In the genomic region with DNA sequence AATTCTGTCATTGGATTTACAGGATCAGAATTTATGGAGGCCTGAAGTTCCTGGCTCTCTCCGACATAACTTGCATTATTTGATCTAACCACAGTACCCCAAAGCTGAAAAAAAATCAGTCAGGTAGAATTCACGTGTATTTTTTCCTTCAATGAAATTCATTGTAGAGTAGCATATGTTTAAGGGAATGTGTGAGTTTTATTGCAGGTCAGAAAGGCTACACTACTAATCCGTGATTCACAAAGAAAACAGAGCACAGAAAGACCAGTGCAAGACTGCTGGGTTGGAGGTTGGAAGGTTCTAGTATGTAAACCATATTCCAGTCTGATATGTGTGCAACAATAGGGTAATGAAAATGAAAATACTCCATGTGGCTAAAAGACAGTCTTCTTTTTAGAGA, we compare ENCODE assay signal across 20 cellular contexts.
DNase-seq lines count a peak whose midpoint lies in the region; ATAC-seq and TF ChIP-seq lines count a peak whose summit lies in the region.
"Had no signal": no experiment of that assay in that cellular context is flagged by ENCODE, and none has a peak within 500 bp of the region (broad histone marks: within the 10 kb centered on the region; RNA-seq: fewer than 3 reads in every experiment).

No MANE protein-coding gene starts in this region.

- DNase-seq in EL: peak; percentile 83
- DNase-seq in Panc1 (ENCODE audit: low read depth, low spot score): peak; percentile 70
- peak; percentile 10 for DNase-seq in epithelial cell of prostate (ENCODE audit: low read depth, low spot score)
- peak; percentile 27 for DNase-seq in osteoblast (ENCODE audit: insufficient read length, low spot score, missing footprints)
- no peak for DNase-seq in NCI-H2171 treated with DMSO at 0.1 percent for 48 hours (lab: John Stamatoyannopoulos, UW)
- DNase-seq in NOMO-1 treated with dmso at 0.1 percent for 144 hours (lab: John Stamatoyannopoulos, UW; ENCODE audit: unreplicated experiment): no peak
- DNase-seq in KG1 (lab: John Stamatoyannopoulos, UW): no peak
- DNase-seq: activated naive CD4-positive, alpha-beta T cell; caudate nucleus; DMS 273 treated with DMSO at 0.1 percent for 48 hours; islet precursor cell; NCI-H1436; NCI-H446 treated with DMSO at 0.1 percent for 48 hours; OCI-M1; stimulated activated naive CD4-positive, alpha-beta T cell treated with Interleukin-2 at 50 U/mL for 16 hours; WERI-Rb-1 had no signal

- H3K4me1 ChIP-seq in Panc1 (ENCODE audit: control insufficient read depth, insufficient read depth, low read length): peaks cover 11% of the 10 kb centered on the region
- peaks cover 15% of the 10 kb centered on the region for H3K4me1 ChIP-seq in osteoblast (ENCODE audit: insufficient read depth, low read length)
- H3K4me1 ChIP-seq: BLaER1 had no signal

- no peaks in the 10 kb centered on the region for H3K36me3 ChIP-seq in Panc1 (ENCODE audit: control insufficient read depth, insufficient read depth, low read length)
- no peaks in the 10 kb centered on the region for H3K36me3 ChIP-seq in osteoblast (ENCODE audit: insufficient read depth, low read length)
- H3K36me3 ChIP-seq: BLaER1, neutrophil, WERI-Rb-1 had no signal

- peak; percentile 97 for ATAC-seq in Panc1
- no peak for ATAC-seq in GM21515 (IDR thresholded peaks at IDR 0.05; ENCODE audit: unreplicated experiment)
- ATAC-seq: K562 had no signal

- POLR2A ChIA-PET in Panc1 (lab: Charles Lee): no interaction called here

- H3K27ac ChIP-seq in Panc1 (ENCODE audit: low read length): peak overlapping the region; percentile 67
- H3K27ac ChIP-seq in epithelial cell of prostate: no peak overlapping the region
- H3K27ac ChIP-seq in osteoblast (ENCODE audit: low read depth, low read length): peak overlapping the region; percentile 4
- H3K27ac ChIP-seq: BLaER1, neutrophil, WERI-Rb-1 had no signal

- H2AFZ ChIP-seq in osteoblast (ENCODE audit: low read length): no peak overlapping the region

- in situ Hi-C loops in Panc1 (cut with HindIII; ENCODE audit: low pct_unique_long_range_greater_than_20kb, low sequenced_read_pairs): no loop called here

- intact Hi-C loops in Panc1 (cut with micrococcal nuclease; ENCODE audit: unreplicated experiment): no loop called here

- no TSS peak for BruUV-seq in Panc1 (replicated peaks; lab: Mats Ljungman, UMichigan)

- no peaks in the 10 kb centered on the region for H3K79me2 ChIP-seq in osteoblast (ENCODE audit: insufficient read depth, low read length)

- peak overlapping the region; percentile 20 for H3K4me2 ChIP-seq in osteoblast (ENCODE audit: insufficient read depth, low read length)
- H3K4me2 ChIP-seq: BLaER1 had no signal

- H3K9me3 ChIP-seq in Panc1 (ENCODE audit: control insufficient read depth, insufficient read depth, low read depth, low read length) (peaks cover 21% of the 10 kb centered on the region; the same call in 1 of the 2 replicates), osteoblast (ENCODE audit: low read depth, low read length) (no peaks in the 10 kb centered on the region)
- H3K9me3 ChIP-seq: BLaER1, neutrophil had no signal

- CTCF ChIA-PET in Panc1 (lab: Charles Lee): no interaction called here

- no peaks in the 10 kb centered on the region for H3K27me3 ChIP-seq in Panc1 (ENCODE audit: control insufficient read depth, insufficient read depth, low read length)
- no peaks in the 10 kb centered on the region for H3K27me3 ChIP-seq in osteoblast (ENCODE audit: insufficient read depth, low read length)
- H3K27me3 ChIP-seq: BLaER1, neutrophil had no signal

- H3K4me3 ChIP-seq in Panc1 (ENCODE audit: low read depth in 2 of 2, low read length in 2 of 2) (no peak overlapping the region), osteoblast (ENCODE audit: insufficient read depth, low read length) (no peak overlapping the region)
- H3K4me3 ChIP-seq: BLaER1, K562 had no signal

- H4K20me1 ChIP-seq in osteoblast (ENCODE audit: insufficient read depth, low read length): no peaks in the 10 kb centered on the region
- H4K20me1 ChIP-seq: BLaER1 had no signal

- TF ChIP-seq CTCF in Panc1 (IDR thresholded peaks at IDR 0.05) (no peak), osteoblast (IDR thresholded peaks at IDR 0.05; ENCODE audit: extremely low read depth, low read depth, low read length) (no peak)

Comparison
In these comparisons a context has a peak if more than half of its experiments do, and no peak if none do; other contexts are left out.
1. DNase-seq: peak in EL (single experiment), Panc1 (single experiment), epithelial cell of prostate (single experiment) and osteoblast (single experiment); none in NCI-H2171 treated with DMSO at 0.1 percent for 48 hours (single experiment), NOMO-1 treated with dmso at 0.1 percent for 144 hours (single experiment) and KG1 (single experiment).